Comparison of ENCODE assay signal across 2 cellular contexts in the genomic region with DNA sequence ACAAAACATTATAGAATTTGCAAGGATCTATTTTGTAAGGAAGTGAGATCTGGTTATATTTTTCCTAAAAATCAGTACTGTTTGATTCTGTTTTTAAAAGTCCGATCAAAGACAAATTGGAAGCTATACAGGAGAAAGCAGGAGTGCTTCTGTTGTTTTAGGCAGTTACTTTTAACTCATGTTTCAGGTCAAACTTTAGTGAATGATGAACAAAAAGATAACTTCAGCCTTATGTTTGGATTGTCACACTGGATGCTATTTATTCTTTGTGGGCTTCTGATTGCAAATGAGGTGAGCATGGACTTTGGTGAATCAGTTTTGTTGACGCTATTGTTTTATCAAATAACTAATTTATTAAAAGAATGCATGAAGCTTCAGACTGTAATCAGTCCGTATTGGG.
A peak's percentile ranks its signal among the peaks of the same experiment; 100 is the strongest.
TF ChIP-seq lines count a peak whose summit lies in the region.

No MANE protein-coding gene starts in this region.

TF ChIP-seq in liver, 16 proteins besides CTCF, POLR2A, EP300 and RAD21 (continued from another document):
- TF ChIP-seq, protein P1, sequence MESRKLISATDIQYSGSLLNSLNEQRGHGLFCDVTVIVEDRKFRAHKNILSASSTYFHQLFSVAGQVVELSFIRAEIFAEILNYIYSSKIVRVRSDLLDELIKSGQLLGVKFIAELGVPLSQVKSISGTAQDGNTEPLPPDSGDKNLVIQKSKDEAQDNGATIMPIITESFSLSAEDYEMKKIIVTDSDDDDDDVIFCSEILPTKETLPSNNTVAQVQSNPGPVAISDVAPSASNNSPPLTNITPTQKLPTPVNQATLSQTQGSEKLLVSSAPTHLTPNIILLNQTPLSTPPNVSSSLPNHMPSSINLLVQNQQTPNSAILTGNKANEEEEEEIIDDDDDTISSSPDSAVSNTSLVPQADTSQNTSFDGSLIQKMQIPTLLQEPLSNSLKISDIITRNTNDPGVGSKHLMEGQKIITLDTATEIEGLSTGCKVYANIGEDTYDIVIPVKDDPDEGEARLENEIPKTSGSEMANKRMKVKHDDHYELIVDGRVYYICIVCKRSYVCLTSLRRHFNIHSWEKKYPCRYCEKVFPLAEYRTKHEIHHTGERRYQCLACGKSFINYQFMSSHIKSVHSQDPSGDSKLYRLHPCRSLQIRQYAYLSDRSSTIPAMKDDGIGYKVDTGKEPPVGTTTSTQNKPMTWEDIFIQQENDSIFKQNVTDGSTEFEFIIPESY (IDR thresholded peaks at IDR 0.05) = no peak
- TF ChIP-seq FOXA1 (IDR thresholded peaks at IDR 0.05) (peak; percentile 10), GABPA (IDR thresholded peaks at IDR 0.05 in 1 of 2, conservative IDR thresholded peaks at IDR 0.05 in 1 of 2) (no peak), HNF4A (conservative IDR thresholded peaks at IDR 0.05) (peak in 1 of 2 donors; percentile 25)

TF ChIP-seq in HepG2, 621 proteins besides CTCF, POLR2A, EP300 and RAD21 (continued from another document):
- TF ChIP-seq RFX1 (IDR thresholded peaks at IDR 0.05) = no peak
- TF ChIP-seq, protein P2, sequence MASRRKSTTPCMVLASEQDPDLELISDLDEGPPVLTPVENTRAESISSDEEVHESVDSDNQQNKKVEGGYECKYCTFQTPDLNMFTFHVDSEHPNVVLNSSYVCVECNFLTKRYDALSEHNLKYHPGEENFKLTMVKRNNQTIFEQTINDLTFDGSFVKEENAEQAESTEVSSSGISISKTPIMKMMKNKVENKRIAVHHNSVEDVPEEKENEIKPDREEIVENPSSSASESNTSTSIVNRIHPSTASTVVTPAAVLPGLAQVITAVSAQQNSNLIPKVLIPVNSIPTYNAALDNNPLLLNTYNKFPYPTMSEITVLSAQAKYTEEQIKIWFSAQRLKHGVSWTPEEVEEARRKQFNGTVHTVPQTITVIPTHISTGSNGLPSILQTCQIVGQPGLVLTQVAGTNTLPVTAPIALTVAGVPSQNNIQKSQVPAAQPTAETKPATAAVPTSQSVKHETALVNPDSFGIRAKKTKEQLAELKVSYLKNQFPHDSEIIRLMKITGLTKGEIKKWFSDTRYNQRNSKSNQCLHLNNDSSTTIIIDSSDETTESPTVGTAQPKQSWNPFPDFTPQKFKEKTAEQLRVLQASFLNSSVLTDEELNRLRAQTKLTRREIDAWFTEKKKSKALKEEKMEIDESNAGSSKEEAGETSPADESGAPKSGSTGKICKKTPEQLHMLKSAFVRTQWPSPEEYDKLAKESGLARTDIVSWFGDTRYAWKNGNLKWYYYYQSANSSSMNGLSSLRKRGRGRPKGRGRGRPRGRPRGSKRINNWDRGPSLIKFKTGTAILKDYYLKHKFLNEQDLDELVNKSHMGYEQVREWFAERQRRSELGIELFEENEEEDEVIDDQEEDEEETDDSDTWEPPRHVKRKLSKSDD (CRISPR knock-in tag; IDR thresholded peaks at IDR 0.05; ENCODE audit: low read depth) = no peak
- TF ChIP-seq, protein P3, sequence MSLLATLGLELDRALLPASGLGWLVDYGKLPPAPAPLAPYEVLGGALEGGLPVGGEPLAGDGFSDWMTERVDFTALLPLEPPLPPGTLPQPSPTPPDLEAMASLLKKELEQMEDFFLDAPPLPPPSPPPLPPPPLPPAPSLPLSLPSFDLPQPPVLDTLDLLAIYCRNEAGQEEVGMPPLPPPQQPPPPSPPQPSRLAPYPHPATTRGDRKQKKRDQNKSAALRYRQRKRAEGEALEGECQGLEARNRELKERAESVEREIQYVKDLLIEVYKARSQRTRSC (CRISPR knock-in tag; IDR thresholded peaks at IDR 0.05; ENCODE audit: low read depth) = no peak
- no peak for TF ChIP-seq ZNF562 (CRISPR knock-in tag; IDR thresholded peaks at IDR 0.05; ENCODE audit: borderline replicate concordance)
